In the genomic region with DNA sequence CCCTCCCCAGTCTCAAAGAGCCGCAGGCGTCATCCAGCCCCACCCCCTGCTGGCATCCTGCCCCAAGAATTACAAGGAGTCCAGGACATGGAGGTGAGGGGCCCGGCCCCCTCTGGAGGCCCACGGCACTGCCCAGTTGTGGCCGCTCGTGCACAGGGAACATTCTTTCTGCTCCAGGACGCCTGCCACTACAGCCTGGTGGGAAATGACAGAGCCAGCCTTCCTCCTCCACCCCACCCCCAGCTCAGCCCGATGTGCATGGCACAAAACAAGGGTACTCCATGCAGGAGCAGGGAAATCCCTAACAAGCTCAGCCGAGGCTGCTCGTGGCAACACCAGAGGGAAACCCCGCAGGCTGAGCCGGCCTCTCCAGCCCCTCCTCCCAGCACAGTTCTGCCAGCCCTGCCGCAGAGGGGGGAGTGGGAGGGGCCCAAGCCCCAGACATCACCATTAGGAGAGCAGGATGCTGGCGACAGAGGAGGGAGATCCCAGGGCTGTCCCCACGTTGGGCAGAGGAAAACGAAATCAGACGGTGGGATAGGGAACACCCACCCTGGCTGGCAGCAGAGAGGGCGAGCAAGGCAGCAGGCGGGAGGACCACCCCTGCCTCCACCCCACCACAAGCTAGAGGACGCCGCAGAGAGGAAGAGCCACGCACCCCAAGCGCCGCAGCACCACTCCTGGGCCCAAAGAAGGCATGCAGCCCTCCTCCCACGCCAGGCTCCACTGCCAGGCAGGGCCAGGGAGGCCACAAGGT, we compare ENCODE assay signal across 8 cellular contexts. TPM values are rescaled to one million over a fixed set of nuclear protein-coding genes. Genes with fewer than 3 reads are reported as not detected.
DNase-seq lines count a peak whose midpoint lies in the region; ATAC-seq lines count a peak whose summit lies in the region.

No MANE protein-coding gene starts in this region.

- no peak overlapping the region for H2AK5ac ChIP-seq in mesenchymal stem cell (ENCODE audit: low read length, severe bottlenecking)

- H3K27ac Mint-ChIP-seq in activated T-cell treated with anti-CD3 and anti-CD28 coated beads, Interleukin-2, amount 50 U/mL, for 24 hours, result peak overlapping the region; percentile 77

- H3K36me3 ChIP-seq in mesenchymal stem cell (ENCODE audit: control insufficient read depth in 1 of 2, insufficient read depth in 2 of 2, low read depth in 1 of 2, low read length in 2 of 2), result no peaks in the 10 kb centered on the region

- H3K27me3 ChIP-seq in mesenchymal stem cell (ENCODE audit: control insufficient read depth in 1 of 2, insufficient read depth in 1 of 2, low read length in 2 of 2), result peaks cover 52 to 55% of the 10 kb centered on the region in 2 experiments

- WGBS in mesenchymal stem cell, result 45% methylated on average over 22 of the region's 25 CpGs

- no peak overlapping the region for H3K4me2 ChIP-seq in mesenchymal stem cell (ENCODE audit: low read length, poor library complexity, severe bottlenecking)

- no peak overlapping the region for H3K4me3 ChIP-seq in mesenchymal stem cell (ENCODE audit: insufficient read depth in 1 of 2, low read depth in 1 of 2, low read length in 2 of 2)

- no peak overlapping the region for H3K18ac ChIP-seq in mesenchymal stem cell (ENCODE audit: low read depth in 1 of 2, low read length in 2 of 2)

- H2BK12ac ChIP-seq in mesenchymal stem cell (ENCODE audit: low read length in 2 of 2), result no peak overlapping the region

- ATAC-seq in GM19455 (IDR thresholded peaks at IDR 0.05; ENCODE audit: unreplicated experiment) (no peak), GM21619 (IDR thresholded peaks at IDR 0.05; ENCODE audit: unreplicated experiment) (no peak)

- H2BK120ac ChIP-seq in mesenchymal stem cell (ENCODE audit: low read depth, low read length), result no peak overlapping the region

- H3K9me3 Mint-ChIP-seq in activated T-cell treated with anti-CD3 and anti-CD28 coated beads, Interleukin-2, amount 50 U/mL, for 24 hours, result no peaks in the 10 kb centered on the region

- no peaks in the 10 kb centered on the region for H3K79me1 ChIP-seq in mesenchymal stem cell (replicated peaks; ENCODE audit: low read length, poor library complexity, severe bottlenecking)

- peaks cover 74% of the 10 kb centered on the region for H3K4me1 Mint-ChIP-seq in activated T-cell treated with anti-CD3 and anti-CD28 coated beads, Interleukin-2, amount 50 U/mL, for 24 hours (ENCODE audit: low read depth)

- no peak overlapping the region for H4K8ac ChIP-seq in mesenchymal stem cell (ENCODE audit: low read length)

- no peak overlapping the region for H2AFZ ChIP-seq in mesenchymal stem cell (ENCODE audit: low read depth, low read length)

- H3K4me1 ChIP-seq in mesenchymal stem cell (ENCODE audit: control insufficient read depth, insufficient read depth, low read depth, low read length), result peaks cover 2% of the 10 kb centered on the region

- no peak overlapping the region for H3K23ac ChIP-seq in mesenchymal stem cell (ENCODE audit: low read length in 2 of 2)

- H2BK5ac ChIP-seq in mesenchymal stem cell (ENCODE audit: low read depth, low read length, poor library complexity, severe bottlenecking), result no peak overlapping the region

- peak overlapping the region; percentile 26 for H2BK15ac ChIP-seq in mesenchymal stem cell (ENCODE audit: low read depth, poor library complexity, severe bottlenecking)

- DNase-seq in Daoy (ENCODE audit: low read depth) (peak; percentile 65), NCI-H1417 (lab: John Stamatoyannopoulos, UW) (peak; percentile 48 to 91 (median 86)), mesenchymal stem cell (no peak), HK-2 (ENCODE audit: unreplicated experiment) (no peak), NCI-H1105 (lab: John Stamatoyannopoulos, UW) (no peak)
- no peak for DNase-seq in activated T-cell treated with anti-CD3 and anti-CD28 coated beads, Interleukin-2, amount 50 U/mL, for 24 hours

- no peaks in the 10 kb centered on the region for H3K9me3 ChIP-seq in mesenchymal stem cell (ENCODE audit: control insufficient read depth, low read length)

- H3K36me3 Mint-ChIP-seq in activated T-cell treated with anti-CD3 and anti-CD28 coated beads, Interleukin-2, amount 50 U/mL, for 24 hours (ENCODE audit: low read depth), result peaks cover 30% of the 10 kb centered on the region

- H3K4me3 Mint-ChIP-seq in activated T-cell treated with anti-CD3 and anti-CD28 coated beads, Interleukin-2, amount 50 U/mL, for 24 hours, result peak overlapping the region; percentile 59

- no peaks in the 10 kb centered on the region for H3K27me3 Mint-ChIP-seq in activated T-cell treated with anti-CD3 and anti-CD28 coated beads, Interleukin-2, amount 50 U/mL, for 24 hours

- no peak overlapping the region for H3K9ac ChIP-seq in mesenchymal stem cell (ENCODE audit: low read length)

- H4K91ac ChIP-seq in mesenchymal stem cell (ENCODE audit: low read length), result peak overlapping the region; percentile 22

- H3K4ac ChIP-seq in mesenchymal stem cell (ENCODE audit: low read depth in 1 of 2, low read length in 2 of 2), result no peak overlapping the region

- no peak overlapping the region for H3K14ac ChIP-seq in mesenchymal stem cell (ENCODE audit: low read length in 2 of 2)

- no peak overlapping the region for H3K27ac ChIP-seq in mesenchymal stem cell (ENCODE audit: low read length, poor library complexity, severe bottlenecking)

RNA-seq across cellular contexts. Expression of gene IGSF9B, which starts 10.0 kb away (rescaled TPM):
- 1.0 and 1.3 TPM in 2 replicates for total RNA-seq in Daoy (2014; rRNA removed; shearing (Covaris generic))
- not detected for polyA plus RNA-seq in mesenchymal stem cell (2013, experiment 1 of 2)
- polyA plus RNA-seq in mesenchymal stem cell (2013, experiment 2 of 2), result not detected

Comparison
In these comparisons a context has a peak if more than half of its experiments do, and no peak if none do; other contexts are left out.
1. DNase-seq: peak in Daoy (single experiment) and NCI-H1417 (3 of 3); none in activated T-cell treated with anti-CD3 and anti-CD28 coated beads, Interleukin-2, amount 50 U/mL, for 24 hours (single experiment), mesenchymal stem cell (single experiment), HK-2 (single experiment) and NCI-H1105 (single experiment).